1 cellular context compared by ENCODE assay signal in genomic region chr21:44866780-44867179, GRCh38.
TF ChIP-seq lines count a peak whose summit lies in the region.

No MANE protein-coding gene starts in this region.

TF ChIP-seq in HCT116, 20 proteins besides CTCF, POLR2A, EP300 and RAD21 (continued from another document):
- no peak for TF ChIP-seq REST (IDR thresholded peaks at IDR 0.05; ENCODE audit: low read depth)
- no peak for TF ChIP-seq ZFX (IDR thresholded peaks at IDR 0.05)
